ENCODE assay signal across 20 cellular contexts in genomic region chr13:39897636-39898035, GRCh38.
DNase-seq lines count a peak whose midpoint lies in the region; ATAC-seq and TF ChIP-seq lines count a peak whose summit lies in the region.
"Had no signal": no experiment of that assay in that cellular context is flagged by ENCODE, and none has a peak within 500 bp of the region (broad histone marks: within the 10 kb centered on the region; RNA-seq: fewer than 3 reads in every experiment).

No MANE protein-coding gene starts in this region.

- intact Hi-C loops in CD4-positive, alpha-beta memory T cell (cut with micrococcal nuclease): no loop called here
- intact Hi-C loops in A673 (cut with micrococcal nuclease; ENCODE audit: unreplicated experiment): no loop called here

- H3K4me1 Mint-ChIP-seq in stimulated activated naive CD8-positive, alpha-beta T cell treated with anti-CD3 and anti-CD28 coated beads, Interleukin-15, Interleukin-2, amounts not matched to agents 100 ng/mL and 50 ng/mL, for 24 hours (ENCODE audit: low read depth): peaks cover 8% of the 10 kb centered on the region
- H3K4me1 Mint-ChIP-seq in CD4-positive, alpha-beta memory T cell: peaks cover 6 to 18% (median 11%) of the 10 kb centered on the region in 4 donors
- H3K4me1 Mint-ChIP-seq: B cell had no signal

- no peak overlapping the region for H3K4me3 Mint-ChIP-seq in stimulated activated naive CD8-positive, alpha-beta T cell treated with anti-CD3 and anti-CD28 coated beads, Interleukin-15, Interleukin-2, amounts not matched to agents 100 ng/mL and 50 ng/mL, for 24 hours
- H3K4me3 Mint-ChIP-seq in CD4-positive, alpha-beta memory T cell: no peak overlapping the region
- H3K4me3 Mint-ChIP-seq: B cell; CD4-positive, alpha-beta T cell; GM23338 had no signal

- H3K27me3 Mint-ChIP-seq in stimulated activated naive CD8-positive, alpha-beta T cell treated with anti-CD3 and anti-CD28 coated beads, Interleukin-15, Interleukin-2, amounts not matched to agents 100 ng/mL and 50 ng/mL, for 24 hours: no peaks in the 10 kb centered on the region
- no peaks in the 10 kb centered on the region for H3K27me3 Mint-ChIP-seq in CD4-positive, alpha-beta memory T cell
- H3K27me3 Mint-ChIP-seq: CD4-positive, alpha-beta T cell had no signal

- H3K9me3 ChIP-seq in osteoblast (ENCODE audit: low read depth, low read length): no peaks in the 10 kb centered on the region
- no peaks in the 10 kb centered on the region for H3K9me3 ChIP-seq in CD4-positive, alpha-beta memory T cell (ENCODE audit: control insufficient read depth in 1 of 2, low read length in 2 of 2)
- no peaks in the 10 kb centered on the region for H3K9me3 ChIP-seq in A673 (ENCODE audit: low read depth, low read length, poor library complexity, severe bottlenecking)

- H3K4me1 ChIP-seq in osteoblast (ENCODE audit: insufficient read depth, low read length): peaks cover 9% of the 10 kb centered on the region
- H3K4me1 ChIP-seq in CD4-positive, alpha-beta memory T cell (ENCODE audit: insufficient read depth, low read length): peaks cover 14% of the 10 kb centered on the region
- peaks cover 12% of the 10 kb centered on the region for H3K4me1 ChIP-seq in A673 (ENCODE audit: insufficient read depth, low read length, poor library complexity, severe bottlenecking)

- no peak for TF ChIP-seq CTCF in fibroblast of villous mesenchyme (IDR thresholded peaks at IDR 0.05; ENCODE audit: insufficient read depth, low read depth, low read length)
- no peak for TF ChIP-seq CTCF in osteoblast (IDR thresholded peaks at IDR 0.05; ENCODE audit: extremely low read depth, low read depth, low read length)
- TF ChIP-seq CTCF in GM10266 (IDR thresholded peaks at IDR 0.05; ENCODE audit: control insufficient read depth, insufficient read depth, low read depth, missing control alignments): no peak
- no peak for TF ChIP-seq CTCF in A673 (conservative IDR thresholded peaks at IDR 0.05; ENCODE audit: low read depth, low read length)

- H3K4me3 ChIP-seq in fibroblast of villous mesenchyme (ENCODE audit: low read depth, low read length): no peak overlapping the region
- no peak overlapping the region for H3K4me3 ChIP-seq in osteoblast (ENCODE audit: insufficient read depth, low read length)
- H3K4me3 ChIP-seq in CD4-positive, alpha-beta memory T cell (ENCODE audit: low read length in 2 of 2): no peak overlapping the region
- H3K4me3 ChIP-seq in A673 (ENCODE audit: low read depth, low read length, poor library complexity, severe bottlenecking): no peak overlapping the region
- H3K4me3 ChIP-seq: GM23338 had no signal

- no peaks in the 10 kb centered on the region for H4K20me1 ChIP-seq in osteoblast (ENCODE audit: insufficient read depth, low read length)

- ATAC-seq in stimulated activated naive CD8-positive, alpha-beta T cell treated with anti-CD3 and anti-CD28 coated beads, Interleukin-15, Interleukin-2, amounts not matched to agents 100 U/mL and 50 U/mL, for 24 hours: no peak
- no peak for ATAC-seq in GM21423 (IDR thresholded peaks at IDR 0.05; ENCODE audit: unreplicated experiment)
- ATAC-seq: GM23338 had no signal

- CTCF ChIA-PET in CD4-positive, alpha-beta memory T cell (lab: Charles Lee; ENCODE audit: partially characterized antibody): no interaction called here
- CTCF ChIA-PET in A673 (lab: Charles Lee): no interaction called here

- H3K36me3 ChIP-seq in osteoblast (ENCODE audit: insufficient read depth, low read length): no peaks in the 10 kb centered on the region
- H3K36me3 ChIP-seq in CD4-positive, alpha-beta memory T cell (ENCODE audit: insufficient read depth, low read length): no peaks in the 10 kb centered on the region
- no peaks in the 10 kb centered on the region for H3K36me3 ChIP-seq in A673 (ENCODE audit: insufficient read depth, low read length, poor library complexity, severe bottlenecking)

- no peak for DNase-seq in stimulated activated naive CD8-positive, alpha-beta T cell treated with anti-CD3 and anti-CD28 coated beads, Interleukin-15, Interleukin-2, amounts not matched to agents 100 U/mL and 50 U/mL, for 24 hours
- peak; percentile 88 for DNase-seq in fibroblast of villous mesenchyme (ENCODE audit: low read depth)
- DNase-seq in osteoblast (ENCODE audit: insufficient read length, low spot score, missing footprints): no peak
- no peak for DNase-seq in GM10266 (ENCODE audit: extremely low spot score)
- no peak for DNase-seq in CD4-positive, alpha-beta memory T cell
- DNase-seq in A673 (ENCODE audit: low spot score): no peak
- DNase-seq: Calu3; CD4-positive, alpha-beta T cell; HCEC 1CT; MM.1S; NCI-H1092; NCI-H1436 treated with DMSO at 0.1 percent for 48 hours; NCI-H2029; NCI-H345; NCI-H524 treated with DMSO at 0.1 percent for 48 hours had no signal

- no peak overlapping the region for H3K4me2 ChIP-seq in osteoblast (ENCODE audit: insufficient read depth, low read length)
- H3K4me2 ChIP-seq: GM23338 had no signal

- H3K9me3 Mint-ChIP-seq in stimulated activated naive CD8-positive, alpha-beta T cell treated with anti-CD3 and anti-CD28 coated beads, Interleukin-15, Interleukin-2, amounts not matched to agents 100 ng/mL and 50 ng/mL, for 24 hours: no peaks in the 10 kb centered on the region
- peaks cover 0 to 4% (median 0%) of the 10 kb centered on the region in 8 donors for H3K9me3 Mint-ChIP-seq in CD4-positive, alpha-beta memory T cell
- H3K9me3 Mint-ChIP-seq: CD4-positive, alpha-beta T cell; GM23338 had no signal

- POLR2A ChIA-PET in CD4-positive, alpha-beta memory T cell (lab: Charles Lee; ENCODE audit: partially characterized antibody): no interaction called here
- POLR2A ChIA-PET in A673 (lab: Charles Lee; ENCODE audit: low non-redundant PET): no interaction called here

- no peaks in the 10 kb centered on the region for H3K79me2 ChIP-seq in osteoblast (ENCODE audit: insufficient read depth, low read length)

- no peaks in the 10 kb centered on the region for H3K27me3 ChIP-seq in osteoblast (ENCODE audit: insufficient read depth, low read length)
- H3K27me3 ChIP-seq in CD4-positive, alpha-beta memory T cell (ENCODE audit: insufficient read depth, low read length): no peaks in the 10 kb centered on the region
- no peaks in the 10 kb centered on the region for H3K27me3 ChIP-seq in A673 (replicated peaks; ENCODE audit: insufficient read depth, low read depth, low read length, poor library complexity)

- H3K27ac ChIP-seq in osteoblast (ENCODE audit: low read depth, low read length): peak overlapping the region; percentile 78
- no peak overlapping the region for H3K27ac ChIP-seq in CD4-positive, alpha-beta memory T cell (ENCODE audit: low read depth, low read length)
- H3K27ac ChIP-seq in A673 (ENCODE audit: low read depth, low read length, poor library complexity, severe bottlenecking): no peak overlapping the region
- H3K27ac ChIP-seq: 22Rv1 had no signal

- no peaks in the 10 kb centered on the region for H3K36me3 Mint-ChIP-seq in stimulated activated naive CD8-positive, alpha-beta T cell treated with anti-CD3 and anti-CD28 coated beads, Interleukin-15, Interleukin-2, amounts not matched to agents 100 ng/mL and 50 ng/mL, for 24 hours (ENCODE audit: low read depth)
- no peaks in the 10 kb centered on the region for H3K36me3 Mint-ChIP-seq in CD4-positive, alpha-beta memory T cell

- peak overlapping the region; percentile 5 for H3K27ac Mint-ChIP-seq in stimulated activated naive CD8-positive, alpha-beta T cell treated with anti-CD3 and anti-CD28 coated beads, Interleukin-15, Interleukin-2, amounts not matched to agents 100 ng/mL and 50 ng/mL, for 24 hours
- H3K27ac Mint-ChIP-seq in CD4-positive, alpha-beta memory T cell: no peak overlapping the region
- H3K27ac Mint-ChIP-seq: B cell; CD4-positive, alpha-beta T cell; GM23338 had no signal

- no TSS peak for BruUV-seq in A673 (replicated peaks; lab: Mats Ljungman, UMichigan)

- H2AFZ ChIP-seq in osteoblast (ENCODE audit: low read length): peak overlapping the region; percentile 84
- H2AFZ ChIP-seq: GM23338 had no signal
